In the genomic region with DNA sequence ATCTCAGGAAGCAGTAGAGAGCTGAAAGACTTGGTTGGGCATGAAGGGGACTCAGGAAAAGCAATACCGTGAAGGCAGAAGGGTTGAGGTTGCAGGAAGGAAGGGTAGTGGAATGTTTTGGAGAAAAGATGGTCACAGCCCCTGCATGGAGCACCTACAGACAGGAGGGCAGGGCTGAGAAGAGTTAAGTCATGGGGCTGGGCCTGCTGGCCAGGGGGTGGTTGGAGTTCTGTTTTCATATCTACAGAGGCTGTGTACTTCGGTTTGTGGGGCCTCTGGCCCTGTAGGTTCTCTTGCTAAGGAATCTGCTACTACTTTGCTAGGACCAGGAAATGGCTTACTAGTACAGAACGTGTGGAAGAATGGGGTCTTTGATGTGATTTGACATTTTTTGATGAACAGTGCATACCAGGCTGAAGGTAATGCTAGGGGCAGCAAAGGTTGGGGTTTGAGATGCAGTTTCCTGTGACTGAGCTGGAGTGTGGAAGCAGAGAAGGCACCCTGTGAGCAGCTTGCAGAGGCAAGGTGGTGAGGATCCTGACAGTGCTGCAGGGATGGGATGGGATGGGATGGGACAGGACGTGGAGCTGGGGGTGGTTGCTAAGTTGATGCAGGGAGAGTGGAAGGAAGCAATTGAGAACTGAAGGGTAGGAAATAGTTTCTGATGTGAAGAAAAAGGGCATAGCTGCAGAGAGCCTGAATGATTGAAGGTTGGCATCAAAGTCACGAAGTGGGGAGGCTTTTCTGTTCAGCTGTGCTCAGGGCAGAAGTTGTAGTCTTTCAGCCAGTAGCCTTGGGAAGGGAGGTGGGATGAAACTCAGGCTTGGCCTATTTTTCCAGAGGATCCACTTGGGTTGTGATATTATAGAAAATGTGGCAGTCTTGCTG, we compare ENCODE assay signal across 1 cellular context.
TF ChIP-seq lines count a peak whose summit lies in the region.

No MANE protein-coding gene starts in this region.

TF ChIP-seq in K562, 482 proteins besides CTCF, POLR2A, EP300 and RAD21 (continues in another document):
- TF ChIP-seq RBFOX2 (IDR thresholded peaks at IDR 0.05; ENCODE audit: low read depth, low read length): no peak; the same call in 1 of the 2 replicates
- 0 out of 4 replicates have a peak, but pooled peaks of 1 of the 2 experiments have one; percentile 21 for TF ChIP-seq MAZ (CRISPR knock-in tag; conservative IDR thresholded peaks at IDR 0.05 in 1 of 2, IDR thresholded peaks at IDR 0.05 in 1 of 2)
- peak; percentile 55 for TF ChIP-seq POLR2AphosphoS2 (IDR thresholded peaks at IDR 0.05; ENCODE audit: low read length)
- peak; percentile 58 for TF ChIP-seq ZNF253 (CRISPR knock-in tag; conservative IDR thresholded peaks at IDR 0.05)
- TF ChIP-seq HNRNPUL1 (IDR thresholded peaks at IDR 0.05; ENCODE audit: low read length): peak; percentile 47; the same call in 1 of the 2 replicates
- TF ChIP-seq PML (IDR thresholded peaks at IDR 0.05; ENCODE audit: low read length): peak; percentile 58
- TF ChIP-seq, protein P1, sequence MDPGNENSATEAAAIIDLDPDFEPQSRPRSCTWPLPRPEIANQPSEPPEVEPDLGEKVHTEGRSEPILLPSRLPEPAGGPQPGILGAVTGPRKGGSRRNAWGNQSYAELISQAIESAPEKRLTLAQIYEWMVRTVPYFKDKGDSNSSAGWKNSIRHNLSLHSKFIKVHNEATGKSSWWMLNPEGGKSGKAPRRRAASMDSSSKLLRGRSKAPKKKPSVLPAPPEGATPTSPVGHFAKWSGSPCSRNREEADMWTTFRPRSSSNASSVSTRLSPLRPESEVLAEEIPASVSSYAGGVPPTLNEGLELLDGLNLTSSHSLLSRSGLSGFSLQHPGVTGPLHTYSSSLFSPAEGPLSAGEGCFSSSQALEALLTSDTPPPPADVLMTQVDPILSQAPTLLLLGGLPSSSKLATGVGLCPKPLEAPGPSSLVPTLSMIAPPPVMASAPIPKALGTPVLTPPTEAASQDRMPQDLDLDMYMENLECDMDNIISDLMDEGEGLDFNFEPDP (CRISPR knock-in tag; IDR thresholded peaks at IDR 0.05): peak; percentile 69; the same call in 1 of the 2 replicates
- TF ChIP-seq SUPT5H (IDR thresholded peaks at IDR 0.05): peak; percentile 95
- TF ChIP-seq, protein P2, sequence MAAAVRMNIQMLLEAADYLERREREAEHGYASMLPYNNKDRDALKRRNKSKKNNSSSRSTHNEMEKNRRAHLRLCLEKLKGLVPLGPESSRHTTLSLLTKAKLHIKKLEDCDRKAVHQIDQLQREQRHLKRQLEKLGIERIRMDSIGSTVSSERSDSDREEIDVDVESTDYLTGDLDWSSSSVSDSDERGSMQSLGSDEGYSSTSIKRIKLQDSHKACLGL (CRISPR knock-in tag; IDR thresholded peaks at IDR 0.05; ENCODE audit: borderline replicate concordance, poor library complexity, severe bottlenecking): no peak
- TF ChIP-seq ILF3 (IDR thresholded peaks at IDR 0.05; ENCODE audit: borderline replicate concordance): peak; percentile 83
- TF ChIP-seq ELF4 (CRISPR knock-in tag; IDR thresholded peaks at IDR 0.05): peak; percentile 85
- TF ChIP-seq, protein P3, sequence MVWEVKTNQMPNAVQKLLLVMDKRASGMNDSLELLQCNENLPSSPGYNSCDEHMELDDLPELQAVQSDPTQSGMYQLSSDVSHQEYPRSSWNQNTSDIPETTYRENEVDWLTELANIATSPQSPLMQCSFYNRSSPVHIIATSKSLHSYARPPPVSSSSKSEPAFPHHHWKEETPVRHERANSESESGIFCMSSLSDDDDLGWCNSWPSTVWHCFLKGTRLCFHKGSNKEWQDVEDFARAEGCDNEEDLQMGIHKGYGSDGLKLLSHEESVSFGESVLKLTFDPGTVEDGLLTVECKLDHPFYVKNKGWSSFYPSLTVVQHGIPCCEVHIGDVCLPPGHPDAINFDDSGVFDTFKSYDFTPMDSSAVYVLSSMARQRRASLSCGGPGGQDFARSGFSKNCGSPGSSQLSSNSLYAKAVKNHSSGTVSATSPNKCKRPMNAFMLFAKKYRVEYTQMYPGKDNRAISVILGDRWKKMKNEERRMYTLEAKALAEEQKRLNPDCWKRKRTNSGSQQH (CRISPR knock-in tag; IDR thresholded peaks at IDR 0.05): peak; percentile 92; the same call in 1 of the 2 replicates
- TF ChIP-seq, protein P4, sequence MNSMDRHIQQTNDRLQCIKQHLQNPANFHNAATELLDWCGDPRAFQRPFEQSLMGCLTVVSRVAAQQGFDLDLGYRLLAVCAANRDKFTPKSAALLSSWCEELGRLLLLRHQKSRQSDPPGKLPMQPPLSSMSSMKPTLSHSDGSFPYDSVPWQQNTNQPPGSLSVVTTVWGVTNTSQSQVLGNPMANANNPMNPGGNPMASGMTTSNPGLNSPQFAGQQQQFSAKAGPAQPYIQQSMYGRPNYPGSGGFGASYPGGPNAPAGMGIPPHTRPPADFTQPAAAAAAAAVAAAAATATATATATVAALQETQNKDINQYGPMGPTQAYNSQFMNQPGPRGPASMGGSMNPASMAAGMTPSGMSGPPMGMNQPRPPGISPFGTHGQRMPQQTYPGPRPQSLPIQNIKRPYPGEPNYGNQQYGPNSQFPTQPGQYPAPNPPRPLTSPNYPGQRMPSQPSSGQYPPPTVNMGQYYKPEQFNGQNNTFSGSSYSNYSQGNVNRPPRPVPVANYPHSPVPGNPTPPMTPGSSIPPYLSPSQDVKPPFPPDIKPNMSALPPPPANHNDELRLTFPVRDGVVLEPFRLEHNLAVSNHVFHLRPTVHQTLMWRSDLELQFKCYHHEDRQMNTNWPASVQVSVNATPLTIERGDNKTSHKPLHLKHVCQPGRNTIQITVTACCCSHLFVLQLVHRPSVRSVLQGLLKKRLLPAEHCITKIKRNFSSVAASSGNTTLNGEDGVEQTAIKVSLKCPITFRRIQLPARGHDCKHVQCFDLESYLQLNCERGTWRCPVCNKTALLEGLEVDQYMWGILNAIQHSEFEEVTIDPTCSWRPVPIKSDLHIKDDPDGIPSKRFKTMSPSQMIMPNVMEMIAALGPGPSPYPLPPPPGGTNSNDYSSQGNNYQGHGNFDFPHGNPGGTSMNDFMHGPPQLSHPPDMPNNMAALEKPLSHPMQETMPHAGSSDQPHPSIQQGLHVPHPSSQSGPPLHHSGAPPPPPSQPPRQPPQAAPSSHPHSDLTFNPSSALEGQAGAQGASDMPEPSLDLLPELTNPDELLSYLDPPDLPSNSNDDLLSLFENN (IDR thresholded peaks at IDR 0.05; ENCODE audit: low read depth in 2 of 2, low read length in 2 of 2): 0 out of 4 replicates have a peak, but pooled peaks of 1 of the 2 experiments have one; percentile 13
- peak; percentile 93 for TF ChIP-seq POLR2B (IDR thresholded peaks at IDR 0.05; ENCODE audit: low read depth, partially characterized antibody)
- peak; percentile 37; the same call in 1 of the 2 replicates for TF ChIP-seq ZSCAN29 (IDR thresholded peaks at IDR 0.05)
- TF ChIP-seq, protein P5, sequence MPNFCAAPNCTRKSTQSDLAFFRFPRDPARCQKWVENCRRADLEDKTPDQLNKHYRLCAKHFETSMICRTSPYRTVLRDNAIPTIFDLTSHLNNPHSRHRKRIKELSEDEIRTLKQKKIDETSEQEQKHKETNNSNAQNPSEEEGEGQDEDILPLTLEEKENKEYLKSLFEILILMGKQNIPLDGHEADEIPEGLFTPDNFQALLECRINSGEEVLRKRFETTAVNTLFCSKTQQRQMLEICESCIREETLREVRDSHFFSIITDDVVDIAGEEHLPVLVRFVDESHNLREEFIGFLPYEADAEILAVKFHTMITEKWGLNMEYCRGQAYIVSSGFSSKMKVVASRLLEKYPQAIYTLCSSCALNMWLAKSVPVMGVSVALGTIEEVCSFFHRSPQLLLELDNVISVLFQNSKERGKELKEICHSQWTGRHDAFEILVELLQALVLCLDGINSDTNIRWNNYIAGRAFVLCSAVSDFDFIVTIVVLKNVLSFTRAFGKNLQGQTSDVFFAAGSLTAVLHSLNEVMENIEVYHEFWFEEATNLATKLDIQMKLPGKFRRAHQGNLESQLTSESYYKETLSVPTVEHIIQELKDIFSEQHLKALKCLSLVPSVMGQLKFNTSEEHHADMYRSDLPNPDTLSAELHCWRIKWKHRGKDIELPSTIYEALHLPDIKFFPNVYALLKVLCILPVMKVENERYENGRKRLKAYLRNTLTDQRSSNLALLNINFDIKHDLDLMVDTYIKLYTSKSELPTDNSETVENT (CRISPR knock-in tag; IDR thresholded peaks at IDR 0.05): 0 out of 2 replicates have a peak, but pooled peaks have one; percentile 10
- TF ChIP-seq, protein P6, sequence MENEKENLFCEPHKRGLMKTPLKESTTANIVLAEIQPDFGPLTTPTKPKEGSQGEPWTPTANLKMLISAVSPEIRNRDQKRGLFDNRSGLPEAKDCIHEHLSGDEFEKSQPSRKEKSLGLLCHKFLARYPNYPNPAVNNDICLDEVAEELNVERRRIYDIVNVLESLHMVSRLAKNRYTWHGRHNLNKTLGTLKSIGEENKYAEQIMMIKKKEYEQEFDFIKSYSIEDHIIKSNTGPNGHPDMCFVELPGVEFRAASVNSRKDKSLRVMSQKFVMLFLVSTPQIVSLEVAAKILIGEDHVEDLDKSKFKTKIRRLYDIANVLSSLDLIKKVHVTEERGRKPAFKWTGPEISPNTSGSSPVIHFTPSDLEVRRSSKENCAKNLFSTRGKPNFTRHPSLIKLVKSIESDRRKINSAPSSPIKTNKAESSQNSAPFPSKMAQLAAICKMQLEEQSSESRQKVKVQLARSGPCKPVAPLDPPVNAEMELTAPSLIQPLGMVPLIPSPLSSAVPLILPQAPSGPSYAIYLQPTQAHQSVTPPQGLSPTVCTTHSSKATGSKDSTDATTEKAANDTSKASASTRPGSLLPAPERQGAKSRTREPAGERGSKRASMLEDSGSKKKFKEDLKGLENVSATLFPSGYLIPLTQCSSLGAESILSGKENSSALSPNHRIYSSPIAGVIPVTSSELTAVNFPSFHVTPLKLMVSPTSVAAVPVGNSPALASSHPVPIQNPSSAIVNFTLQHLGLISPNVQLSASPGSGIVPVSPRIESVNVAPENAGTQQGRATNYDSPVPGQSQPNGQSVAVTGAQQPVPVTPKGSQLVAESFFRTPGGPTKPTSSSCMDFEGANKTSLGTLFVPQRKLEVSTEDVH (IDR thresholded peaks at IDR 0.05; ENCODE audit: low read depth, partially characterized antibody): peak; percentile 55
- TF ChIP-seq ZBED1 (IDR thresholded peaks at IDR 0.05): 0 out of 2 replicates have a peak, but pooled peaks have one; percentile 30
- 0 out of 2 replicates have a peak, but pooled peaks have one; percentile 21 for TF ChIP-seq PTBP1 (IDR thresholded peaks at IDR 0.05; ENCODE audit: low read depth, low read length)
- TF ChIP-seq L3MBTL2 (IDR thresholded peaks at IDR 0.05): no peak
- TF ChIP-seq DPF2 (IDR thresholded peaks at IDR 0.05): 0 out of 2 replicates have a peak, but pooled peaks have one; percentile 12
- no peak for TF ChIP-seq YY1 (IDR thresholded peaks at IDR 0.05; ENCODE audit: borderline replicate concordance in 1 of 3, control insufficient read depth in 1 of 3, extremely low read depth in 1 of 3, insufficient read depth in 3 of 3, insufficient read length in 1 of 3, insufficient replicate concordance in 2 of 3, low read depth in 1 of 3, low read length in 2 of 3)
- TF ChIP-seq POLR2AphosphoS5 (IDR thresholded peaks at IDR 0.05; ENCODE audit: control insufficient read depth, insufficient read depth, low read depth, low read length): peak; percentile 64; the same call in 1 of the 2 replicates
- TF ChIP-seq, protein P7, sequence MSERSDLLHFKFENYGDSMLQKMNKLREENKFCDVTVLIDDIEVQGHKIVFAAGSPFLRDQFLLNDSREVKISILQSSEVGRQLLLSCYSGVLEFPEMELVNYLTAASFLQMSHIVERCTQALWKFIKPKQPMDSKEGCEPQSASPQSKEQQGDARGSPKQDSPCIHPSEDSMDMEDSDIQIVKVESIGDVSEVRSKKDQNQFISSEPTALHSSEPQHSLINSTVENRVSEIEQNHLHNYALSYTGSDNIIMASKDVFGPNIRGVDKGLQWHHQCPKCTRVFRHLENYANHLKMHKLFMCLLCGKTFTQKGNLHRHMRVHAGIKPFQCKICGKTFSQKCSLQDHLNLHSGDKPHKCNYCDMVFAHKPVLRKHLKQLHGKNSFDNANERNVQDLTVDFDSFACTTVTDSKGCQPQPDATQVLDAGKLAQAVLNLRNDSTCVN (CRISPR knock-in tag; IDR thresholded peaks at IDR 0.05): 0 out of 2 replicates have a peak, but pooled peaks have one; percentile 55
- 0 out of 4 replicates have a peak, but pooled peaks of 1 of the 2 experiments have one; percentile 20 for TF ChIP-seq SIN3A (IDR thresholded peaks at IDR 0.05; ENCODE audit: borderline replicate concordance in 2 of 2, control insufficient read depth in 1 of 2, low read depth in 2 of 2, low read length in 2 of 2)
- TF ChIP-seq EWSR1 (IDR thresholded peaks at IDR 0.05; ENCODE audit: borderline replicate concordance, low read depth, partially characterized antibody): peak; percentile 92
- TF ChIP-seq, protein P8, sequence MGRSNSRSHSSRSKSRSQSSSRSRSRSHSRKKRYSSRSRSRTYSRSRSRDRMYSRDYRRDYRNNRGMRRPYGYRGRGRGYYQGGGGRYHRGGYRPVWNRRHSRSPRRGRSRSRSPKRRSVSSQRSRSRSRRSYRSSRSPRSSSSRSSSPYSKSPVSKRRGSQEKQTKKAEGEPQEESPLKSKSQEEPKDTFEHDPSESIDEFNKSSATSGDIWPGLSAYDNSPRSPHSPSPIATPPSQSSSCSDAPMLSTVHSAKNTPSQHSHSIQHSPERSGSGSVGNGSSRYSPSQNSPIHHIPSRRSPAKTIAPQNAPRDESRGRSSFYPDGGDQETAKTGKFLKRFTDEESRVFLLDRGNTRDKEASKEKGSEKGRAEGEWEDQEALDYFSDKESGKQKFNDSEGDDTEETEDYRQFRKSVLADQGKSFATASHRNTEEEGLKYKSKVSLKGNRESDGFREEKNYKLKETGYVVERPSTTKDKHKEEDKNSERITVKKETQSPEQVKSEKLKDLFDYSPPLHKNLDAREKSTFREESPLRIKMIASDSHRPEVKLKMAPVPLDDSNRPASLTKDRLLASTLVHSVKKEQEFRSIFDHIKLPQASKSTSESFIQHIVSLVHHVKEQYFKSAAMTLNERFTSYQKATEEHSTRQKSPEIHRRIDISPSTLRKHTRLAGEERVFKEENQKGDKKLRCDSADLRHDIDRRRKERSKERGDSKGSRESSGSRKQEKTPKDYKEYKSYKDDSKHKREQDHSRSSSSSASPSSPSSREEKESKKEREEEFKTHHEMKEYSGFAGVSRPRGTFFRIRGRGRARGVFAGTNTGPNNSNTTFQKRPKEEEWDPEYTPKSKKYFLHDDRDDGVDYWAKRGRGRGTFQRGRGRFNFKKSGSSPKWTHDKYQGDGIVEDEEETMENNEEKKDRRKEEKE (IDR thresholded peaks at IDR 0.05; ENCODE audit: borderline replicate concordance in 1 of 2, control insufficient read depth in 1 of 2, low read depth in 2 of 2, low read length in 1 of 2): 0 out of 4 replicates have a peak, but pooled peaks of 1 of the 2 experiments have one; percentile 21
- TF ChIP-seq, protein P9, sequence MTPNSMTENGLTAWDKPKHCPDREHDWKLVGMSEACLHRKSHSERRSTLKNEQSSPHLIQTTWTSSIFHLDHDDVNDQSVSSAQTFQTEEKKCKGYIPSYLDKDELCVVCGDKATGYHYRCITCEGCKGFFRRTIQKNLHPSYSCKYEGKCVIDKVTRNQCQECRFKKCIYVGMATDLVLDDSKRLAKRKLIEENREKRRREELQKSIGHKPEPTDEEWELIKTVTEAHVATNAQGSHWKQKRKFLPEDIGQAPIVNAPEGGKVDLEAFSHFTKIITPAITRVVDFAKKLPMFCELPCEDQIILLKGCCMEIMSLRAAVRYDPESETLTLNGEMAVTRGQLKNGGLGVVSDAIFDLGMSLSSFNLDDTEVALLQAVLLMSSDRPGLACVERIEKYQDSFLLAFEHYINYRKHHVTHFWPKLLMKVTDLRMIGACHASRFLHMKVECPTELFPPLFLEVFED (CRISPR knock-in tag; conservative IDR thresholded peaks at IDR 0.05): peak; percentile 92
- 0 out of 2 replicates have a peak, but pooled peaks have one; percentile 14 for TF ChIP-seq POLR2H (tag; IDR thresholded peaks at IDR 0.05; ENCODE audit: low read depth)
- TF ChIP-seq ESRRB (CRISPR knock-in tag; IDR thresholded peaks at IDR 0.05; ENCODE audit: borderline replicate concordance): 0 out of 2 replicates have a peak, but pooled peaks have one; percentile 45
